Comparison of ENCODE assay signal across 8 cellular contexts in the genomic region with DNA sequence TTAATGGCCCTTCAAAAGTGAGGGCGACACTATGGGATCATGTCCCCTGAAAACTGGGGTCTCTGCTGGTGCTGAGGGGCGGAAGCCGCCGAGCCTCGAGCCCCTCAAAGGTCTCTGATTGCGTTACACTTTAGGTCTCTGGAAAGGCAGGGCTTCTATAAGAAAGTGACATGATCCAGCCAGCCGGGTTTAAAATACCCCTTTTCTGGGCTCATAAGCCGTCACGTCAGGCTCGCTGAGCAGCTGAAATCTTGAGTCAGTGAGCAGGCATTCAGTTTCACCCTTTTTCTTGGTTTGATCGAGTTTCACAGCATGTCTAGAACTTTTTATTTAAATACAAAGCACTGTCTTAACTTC. TPM values are rescaled to one million over a fixed set of nuclear protein-coding genes. Genes with fewer than 3 reads are reported as not detected.
A peak's percentile ranks its signal among the peaks of the same experiment; 100 is the strongest.
DNase-seq lines count a peak whose midpoint lies in the region; ATAC-seq and TF ChIP-seq lines count a peak whose summit lies in the region.

No MANE protein-coding gene starts in this region.

- H3K79me2 ChIP-seq in PC-3 (ENCODE audit: low read length): peaks cover 33% of the 10 kb centered on the region

- H3K9me3 ChIP-seq in PC-3 (ENCODE audit: low read length) (no peaks in the 10 kb centered on the region), esophagus muscularis mucosa (no peaks in the 10 kb centered on the region)

- H3K4me3 ChIP-seq in PC-3 (ENCODE audit: low read length) (peak overlapping the region; percentile 84), esophagus muscularis mucosa (peak overlapping the region in 3 of 4 donors; percentile 79 to 97 (median 96)), coronary artery (no peak overlapping the region)

- no peak for TF ChIP-seq EP300 in esophagus muscularis mucosa (IDR thresholded peaks at IDR 0.05)

- WGBS in esophagus muscularis mucosa: 3% methylated on average over 5 of the region's 11 CpGs

- no peak for TF ChIP-seq CTCF in PC-3 (conservative IDR thresholded peaks at IDR 0.05; ENCODE audit: low read depth, low read length)
- no peak for TF ChIP-seq CTCF in esophagus muscularis mucosa (IDR thresholded peaks at IDR 0.05)
- no peak for TF ChIP-seq CTCF in coronary artery (IDR thresholded peaks at IDR 0.05)

- peaks cover 23% of the 10 kb centered on the region for H3K36me3 Mint-ChIP-seq in activated naive CD4-positive, alpha-beta T cell treated with anti-CD3 and anti-CD28 coated beads, Interleukin-2, amount 10 ng/mL, durations not matched to agents 7 days and 5 days

- H3K4me1 ChIP-seq in PC-3 (ENCODE audit: insufficient read depth, low read length): peaks cover 24% of the 10 kb centered on the region
- H3K4me1 ChIP-seq in esophagus muscularis mucosa: peaks cover 27 to 33% (median 31%) of the 10 kb centered on the region in 4 donors

- H4K20me1 ChIP-seq in PC-3 (ENCODE audit: low read length): peaks cover 18% of the 10 kb centered on the region; the same call in 1 of the 2 replicates

- no peak for TF ChIP-seq POLR2A in esophagus muscularis mucosa (IDR thresholded peaks at IDR 0.05; ENCODE audit: low read depth)

- H3K4me1 Mint-ChIP-seq in activated naive CD4-positive, alpha-beta T cell treated with anti-CD3 and anti-CD28 coated beads, Interleukin-2, amount 10 ng/mL, durations not matched to agents 7 days and 5 days: peaks cover 28% of the 10 kb centered on the region

- peaks cover 5% of the 10 kb centered on the region for H3K27me3 Mint-ChIP-seq in activated naive CD4-positive, alpha-beta T cell treated with anti-CD3 and anti-CD28 coated beads, Interleukin-2, amount 10 ng/mL, durations not matched to agents 7 days and 5 days

- no peaks in the 10 kb centered on the region for H3K9me3 Mint-ChIP-seq in activated naive CD4-positive, alpha-beta T cell treated with anti-CD3 and anti-CD28 coated beads, Interleukin-2, amount 10 ng/mL, durations not matched to agents 7 days and 5 days

- peak; percentile 3 for ATAC-seq in PC-3
- no peak for ATAC-seq in stimulated activated naive CD8-positive, alpha-beta T cell treated with anti-CD3 and anti-CD28 coated beads, Interleukin-15, Interleukin-2, amounts not matched to agents 100 U/mL and 50 U/mL, for 24 hours
- no peak for ATAC-seq in HG03520 (IDR thresholded peaks at IDR 0.05; ENCODE audit: unreplicated experiment)

- CTCF ChIA-PET in activated naive CD4-positive, alpha-beta T cell treated with anti-CD3 and anti-CD28 coated beads, Interleukin-2, amount 10 ng/mL, durations not matched to agents 7 days and 5 days (lab: Charles Lee): interaction anchor here (0.6 to 0.8 kb wide), 2 partner anchors 75 to 160 kb away, joined by 3 read pairs; no protein-coding TSS in a partner anchor
- CTCF ChIA-PET in PC-3 (lab: Charles Lee): no interaction called here

- H3K27ac ChIP-seq in PC-3 (ENCODE audit: low read length) (peak overlapping the region; percentile 44), esophagus muscularis mucosa (replicated peaks in 1 of 4) (peak overlapping the region in 2 of 4 donors; percentile 98 to 100), coronary artery (no peak overlapping the region)

- BruUV-seq in PC-3 (replicated peaks; lab: Mats Ljungman, UMichigan): no TSS peak

- peak overlapping the region; percentile 91 for H3K4me2 ChIP-seq in PC-3 (ENCODE audit: low read length)

- H3K9me2 ChIP-seq in PC-3 (replicated peaks; ENCODE audit: low read length): no peaks in the 10 kb centered on the region

- H3K27me3 ChIP-seq in PC-3 (ENCODE audit: low read length) (no peaks in the 10 kb centered on the region), esophagus muscularis mucosa (no peaks in the 10 kb centered on the region)

- H3K9ac ChIP-seq in PC-3 (ENCODE audit: low read length): peak overlapping the region; percentile 77

- intact Hi-C loops in PC-3 (cut with micrococcal nuclease): loop anchor here (1.0 to 5.0 kb wide), 6 partner anchors 86 to 696 kb away; a partner anchor contains a TSS
- intact Hi-C loops in esophagus muscularis mucosa (cut with DNase I): loop anchor here (5.0 to 10.0 kb wide), 5 partner anchors 208 to 622 kb away; no protein-coding TSS in a partner anchor

- POLR2A ChIA-PET in PC-3 (lab: Charles Lee; ENCODE audit: unreplicated experiment): interaction anchor here (0.6 kb wide), 1 partner anchor 543 kb away, joined by 3 read pairs; no protein-coding TSS in a partner anchor

- DNase-seq in activated naive CD4-positive, alpha-beta T cell treated with anti-CD3 and anti-CD28 coated beads, Interleukin-2, amount 10 ng/mL, durations not matched to agents 7 days and 5 days: peak; percentile 44
- DNase-seq in activated naive CD4-positive, alpha-beta T cell treated with anti-CD3 and anti-CD28 coated beads, Interleukin-2, amount 50 U/mL, for 16 hours: no peak
- peak; percentile 30 for DNase-seq in PC-3
- DNase-seq in esophagus muscularis mucosa (ENCODE audit: extremely low spot score): no peak
- DNase-seq in stimulated activated naive CD8-positive, alpha-beta T cell treated with anti-CD3 and anti-CD28 coated beads, Interleukin-15, Interleukin-2, amounts not matched to agents 100 U/mL and 50 U/mL, for 24 hours: peak; percentile 35
- no peak for DNase-seq in NCI-H510A (lab: John Stamatoyannopoulos, UW)
- DNase-seq in coronary artery (ENCODE audit: low spot score): no peak

- H3K27ac Mint-ChIP-seq in activated naive CD4-positive, alpha-beta T cell treated with anti-CD3 and anti-CD28 coated beads, Interleukin-2, amount 10 ng/mL, durations not matched to agents 7 days and 5 days: peak overlapping the region; percentile 99

- peak overlapping the region; percentile 88 for H3K4me3 Mint-ChIP-seq in activated naive CD4-positive, alpha-beta T cell treated with anti-CD3 and anti-CD28 coated beads, Interleukin-2, amount 10 ng/mL, durations not matched to agents 7 days and 5 days

- H2AFZ ChIP-seq in PC-3 (ENCODE audit: low read length): peak overlapping the region; percentile 84

- H3F3A ChIP-seq in PC-3 (ENCODE audit: low read length, unreplicated experiment): peaks cover 4% of the 10 kb centered on the region

- peaks cover 22% of the 10 kb centered on the region for H3K36me3 ChIP-seq in PC-3 (ENCODE audit: low read depth, low read length)
- H3K36me3 ChIP-seq in esophagus muscularis mucosa: peaks cover 0 to 20% (median 10%) of the 10 kb centered on the region in 4 donors

RNA-seq across cellular contexts. Expression of a gene that starts 0.6 kb away (rescaled TPM):
- 497 and 567 TPM in 2 replicates for total RNA-seq in PC-3 (2014; rRNA removed)
- total RNA-seq in esophagus muscularis mucosa: 100 to 1,000 TPM; 169 to 229 (median 218) TPM

RNA-seq across cellular contexts. Expression of a gene that starts 44.0 kb away (rescaled TPM):
- total RNA-seq in PC-3 (2014; rRNA removed) (not detected in 2 replicates), esophagus muscularis mucosa (under 1 TPM in 1 of 4 donors, not detected in 3; 0.39 TPM)

Comparison
In these comparisons a context has a peak if more than half of its experiments do, and no peak if none do; other contexts are left out.
1. DNase-seq: peak in activated naive CD4-positive, alpha-beta T cell treated with anti-CD3 and anti-CD28 coated beads, Interleukin-2, amount 10 ng/mL, durations not matched to agents 7 days and 5 days (single experiment), PC-3 (single experiment) and stimulated activated naive CD8-positive, alpha-beta T cell treated with anti-CD3 and anti-CD28 coated beads, Interleukin-15, Interleukin-2, amounts not matched to agents 100 U/mL and 50 U/mL, for 24 hours (single experiment); none in activated naive CD4-positive, alpha-beta T cell treated with anti-CD3 and anti-CD28 coated beads, Interleukin-2, amount 50 U/mL, for 16 hours (single experiment), esophagus muscularis mucosa (single experiment), NCI-H510A (single experiment) and coronary artery (single experiment).